In genomic region chr3:46988616-46989015, GRCh38 we compare ENCODE assay signal across 12 cellular contexts. TPM values are rescaled to one million over a fixed set of nuclear protein-coding genes. Genes with fewer than 3 reads are reported as not detected.
DNase-seq lines count a peak whose midpoint lies in the region; ATAC-seq and TF ChIP-seq lines count a peak whose summit lies in the region.
"Had no signal": no experiment of that assay in that cellular context is flagged by ENCODE, and none has a peak within 500 bp of the region (broad histone marks: within the 10 kb centered on the region; RNA-seq: fewer than 3 reads in every experiment).

No MANE protein-coding gene starts in this region.

- H3K36me3 Mint-ChIP-seq in activated naive CD8-positive, alpha-beta T cell treated with anti-CD3 and anti-CD28 coated beads, Interleukin-2, amount 10 ng/mL, durations not matched to agents 7 days and 5 days, result peaks cover 14% of the 10 kb centered on the region

- peak overlapping the region; percentile 93 for H3K4me2 ChIP-seq in Loucy (ENCODE audit: low read depth, low read length, poor library complexity, severe bottlenecking)

- ATAC-seq in activated naive CD8-positive, alpha-beta T cell treated with anti-CD3 and anti-CD28 coated beads, Interleukin-2, amount 10 ng/mL, durations not matched to agents 7 days and 5 days (ENCODE audit: low read depth), result no peak
- no peak for ATAC-seq in GM18517 (IDR thresholded peaks at IDR 0.05; ENCODE audit: unreplicated experiment)
- no peak for ATAC-seq in GM19328 (IDR thresholded peaks at IDR 0.05; ENCODE audit: unreplicated experiment)

- H3K27ac Mint-ChIP-seq in activated naive CD8-positive, alpha-beta T cell treated with anti-CD3 and anti-CD28 coated beads, Interleukin-2, amount 10 ng/mL, durations not matched to agents 7 days and 5 days, result peak overlapping the region; percentile 90

- H3K4me1 ChIP-seq in Loucy (ENCODE audit: insufficient read depth, low read length, poor library complexity, severe bottlenecking), result peaks cover 73% of the 10 kb centered on the region
- H3K4me1 ChIP-seq in neutrophil (ENCODE audit: control insufficient read depth in 1 of 2, insufficient read depth in 1 of 2, low read depth in 1 of 2, low read length in 1 of 2), result peaks cover 95 to 98% of the 10 kb centered on the region in 2 experiments
- H3K4me1 ChIP-seq: right lobe of liver had no signal

- no peak overlapping the region for H2AFZ ChIP-seq in Loucy (ENCODE audit: low read length)

- H3F3A ChIP-seq in Loucy (ENCODE audit: low read depth), result no peaks in the 10 kb centered on the region

- H3K27me3 Mint-ChIP-seq in activated naive CD8-positive, alpha-beta T cell treated with anti-CD3 and anti-CD28 coated beads, Interleukin-2, amount 10 ng/mL, durations not matched to agents 7 days and 5 days, result no peaks in the 10 kb centered on the region

- no peaks in the 10 kb centered on the region for H3K9me3 Mint-ChIP-seq in activated naive CD8-positive, alpha-beta T cell treated with anti-CD3 and anti-CD28 coated beads, Interleukin-2, amount 10 ng/mL, durations not matched to agents 7 days and 5 days
- H3K9me3 Mint-ChIP-seq: neural crest cell had no signal

- H3K27me3 ChIP-seq in GM06990 (replicated peaks; ENCODE audit: control insufficient read depth, insufficient read depth, low read length), result no peaks in the 10 kb centered on the region
- H3K27me3 ChIP-seq in Loucy (ENCODE audit: insufficient read depth, low read length, poor library complexity, severe bottlenecking), result no peaks in the 10 kb centered on the region
- H3K27me3 ChIP-seq in neutrophil, result no peaks in the 10 kb centered on the region
- H3K27me3 ChIP-seq: esophagus muscularis mucosa, right lobe of liver had no signal

- no peaks in the 10 kb centered on the region for H3K9me3 ChIP-seq in Loucy (ENCODE audit: insufficient read depth, low read depth, low read length)
- no peaks in the 10 kb centered on the region for H3K9me3 ChIP-seq in neutrophil
- H3K9me3 ChIP-seq: esophagus muscularis mucosa, right lobe of liver had no signal

- DNase-seq in GM06990 (ENCODE audit: extremely low read depth, insufficient read length), result no peak
- DNase-seq in activated naive CD8-positive, alpha-beta T cell treated with anti-CD3 and anti-CD28 coated beads, Interleukin-2, amount 10 ng/mL, durations not matched to agents 7 days and 5 days, result no peak
- DNase-seq in stimulated activated naive CD4-positive, alpha-beta T cell treated with Interleukin-2 at 50 U/mL for 16 hours (lab: John Stamatoyannopoulos, UW), result no peak
- DNase-seq: GF-D8, NCI-H1105 treated with DMSO at 0.1 percent for 48 hours, right lobe of liver had no signal

- H3K9ac ChIP-seq in Loucy (ENCODE audit: low read depth, low read length, poor library complexity, severe bottlenecking), result peak overlapping the region; percentile 73

- H3K9me2 ChIP-seq in Loucy (replicated peaks; ENCODE audit: low read depth, low read length), result no peaks in the 10 kb centered on the region

- no peaks in the 10 kb centered on the region for H4K20me1 ChIP-seq in Loucy (ENCODE audit: insufficient read depth, low read length, poor library complexity, severe bottlenecking)

- peak overlapping the region; percentile 85 for H3K4me3 Mint-ChIP-seq in activated naive CD8-positive, alpha-beta T cell treated with anti-CD3 and anti-CD28 coated beads, Interleukin-2, amount 10 ng/mL, durations not matched to agents 7 days and 5 days
- H3K4me3 Mint-ChIP-seq: neural crest cell had no signal

- H3K36me3 ChIP-seq in GM06990 (ENCODE audit: control insufficient read depth, insufficient read depth, low read length), result peaks cover 29% of the 10 kb centered on the region
- peaks cover 5% of the 10 kb centered on the region; the same call in 1 of the 2 replicates for H3K36me3 ChIP-seq in Loucy (ENCODE audit: insufficient read depth, low read length)
- H3K36me3 ChIP-seq in neutrophil, result peaks cover 54% of the 10 kb centered on the region
- H3K36me3 ChIP-seq: right lobe of liver had no signal

- peaks cover 57% of the 10 kb centered on the region for H3K4me1 Mint-ChIP-seq in activated naive CD8-positive, alpha-beta T cell treated with anti-CD3 and anti-CD28 coated beads, Interleukin-2, amount 10 ng/mL, durations not matched to agents 7 days and 5 days

- POLR2A ChIA-PET in activated naive CD8-positive, alpha-beta T cell treated with anti-CD3 and anti-CD28 coated beads, Interleukin-2, amount 10 ng/mL, durations not matched to agents 7 days and 5 days (lab: Charles Lee), result interaction anchor here (0.5 to 2.7 kb wide), 3 partner anchors 11 to 291 kb away, joined by 3 to 33 read pairs (median 11); partner anchors contain the start of genes CCDC12 and NBEAL2

- H3K4me3 ChIP-seq in GM06990 (replicated peaks; ENCODE audit: low read depth, low read length) (peak overlapping the region; percentile 59), Loucy (ENCODE audit: low read length, poor library complexity, severe bottlenecking) (peak overlapping the region; percentile 67), neutrophil (ENCODE audit: low read depth in 1 of 2, low read length in 1 of 2) (peak overlapping the region; percentile 86 to 95)

- H3K79me2 ChIP-seq in Loucy (ENCODE audit: insufficient read depth, low read length), result peaks cover 83% of the 10 kb centered on the region

- H3K27ac ChIP-seq in neutrophil, result peak overlapping the region; percentile 98

- TF ChIP-seq CTCF in GM06990 (IDR thresholded peaks at IDR 0.05; ENCODE audit: insufficient read depth, low read length, poor library complexity, severe bottlenecking) (no peak), Loucy (conservative IDR thresholded peaks at IDR 0.05; ENCODE audit: low read length) (no peak), neutrophil (IDR thresholded peaks at IDR 0.05) (no peak)

RNA-seq across cellular contexts. Expression of gene NBEAL2, which starts 9.2 kb away (rescaled TPM):
- total RNA-seq in activated naive CD8-positive, alpha-beta T cell treated with anti-CD3 and anti-CD28 coated beads, Interleukin-2, amount 10 ng/mL, durations not matched to agents 7 days and 5 days, result 100 to 1,000 TPM; 165 to 178 TPM

RNA-seq across cellular contexts. Expression of gene CCDC12, which starts 12.1 kb away (rescaled TPM):
- 10 to 100 TPM; 58.6 to 60.0 TPM for total RNA-seq in activated naive CD8-positive, alpha-beta T cell treated with anti-CD3 and anti-CD28 coated beads, Interleukin-2, amount 10 ng/mL, durations not matched to agents 7 days and 5 days
